Comparison of ENCODE assay signal across 8 cellular contexts in genomic region chr13:99657848-99658265, GRCh38. TPM values are rescaled to one million over a fixed set of nuclear protein-coding genes. Genes with fewer than 3 reads are reported as not detected.
A peak's percentile ranks its signal among the peaks of the same experiment; 100 is the strongest.
DNase-seq lines count a peak whose midpoint lies in the region; TF ChIP-seq lines count a peak whose summit lies in the region.

No MANE protein-coding gene starts in this region.

- no peaks in the 10 kb centered on the region for H3K79me2 ChIP-seq in Karpas-422 (ENCODE audit: low read length)

- H3K9me2 ChIP-seq in Karpas-422 (replicated peaks; ENCODE audit: insufficient read depth, low read length): no peaks in the 10 kb centered on the region

- no peak overlapping the region for H3K4me3 ChIP-seq in Karpas-422 (ENCODE audit: low read length)

- no peak overlapping the region for H2AFZ ChIP-seq in Karpas-422 (ENCODE audit: low read length)

- peak overlapping the region; percentile 76 for H3K4me3 Mint-ChIP-seq in glutamatergic neuron (ENCODE audit: unreplicated experiment)

- no peak overlapping the region for H3K4me2 ChIP-seq in Karpas-422 (ENCODE audit: low read depth, low read length, poor library complexity, severe bottlenecking)

- peak in 2 of 3 experiments; percentile 95 to 96 for DNase-seq in NCI-H1417 (lab: John Stamatoyannopoulos, UW)
- DNase-seq in NCI-H1417 treated with DMSO at 0.1 percent for 48 hours (lab: John Stamatoyannopoulos, UW): no peak
- DNase-seq in Karpas-422: no peak
- DNase-seq in activated gamma-delta T cell treated with Interleukin-2 at 50 U/mL for 16 hours: peak; percentile 37
- peak; percentile 62 for DNase-seq in glutamatergic neuron
- DNase-seq in pons (ENCODE audit: low spot score): peak; percentile 29
- no peak for DNase-seq in NAMALWA (ENCODE audit: low spot score)
- DNase-seq in RKO (ENCODE audit: low spot score): no peak

- peak overlapping the region; percentile 52 for H3K27ac Mint-ChIP-seq in glutamatergic neuron (ENCODE audit: unreplicated experiment)

- peaks cover 74% of the 10 kb centered on the region for H3K4me1 ChIP-seq in Karpas-422 (ENCODE audit: low read length)

- no peaks in the 10 kb centered on the region for H3K9me3 Mint-ChIP-seq in glutamatergic neuron (ENCODE audit: unreplicated experiment)

- no peaks in the 10 kb centered on the region for H3K36me3 ChIP-seq in Karpas-422 (ENCODE audit: insufficient read depth, low read length)

- H3K9me3 ChIP-seq in Karpas-422 (ENCODE audit: low read length): no peaks in the 10 kb centered on the region

- no peak for TF ChIP-seq CTCF in glutamatergic neuron (IDR thresholded peaks at IDR 0.05; ENCODE audit: partially characterized antibody, unreplicated experiment)

- H3K27ac ChIP-seq in Karpas-422 (ENCODE audit: low read length): peak overlapping the region; percentile 92

- H3K27me3 Mint-ChIP-seq in glutamatergic neuron (ENCODE audit: unreplicated experiment): no peaks in the 10 kb centered on the region

- H3K4me1 Mint-ChIP-seq in glutamatergic neuron (ENCODE audit: low read depth, unreplicated experiment): peaks cover 37% of the 10 kb centered on the region

- H3K36me3 Mint-ChIP-seq in glutamatergic neuron (ENCODE audit: unreplicated experiment): no peaks in the 10 kb centered on the region

- H4K20me1 ChIP-seq in Karpas-422 (ENCODE audit: insufficient read depth, low read depth, low read length): no peaks in the 10 kb centered on the region

- H3K9ac ChIP-seq in Karpas-422 (ENCODE audit: low read length): no peak overlapping the region

- no peaks in the 10 kb centered on the region for H3K27me3 ChIP-seq in Karpas-422 (ENCODE audit: low read length)

RNA-seq across cellular contexts. Expression of gene CLYBL, which starts 51.4 kb away (rescaled TPM):
- 2.8 and 7.3 TPM in 2 replicates for total RNA-seq in Karpas-422 (2014; rRNA removed; shearing (Covaris generic); ENCODE audit: low replicate concordance)
- 4.6 TPM for total RNA-seq in glutamatergic neuron (ENCODE audit: unreplicated experiment)

Comparison
In these comparisons a context has a peak if more than half of its experiments do, and no peak if none do; other contexts are left out.
1. DNase-seq: peak in NCI-H1417 (2 of 3), activated gamma-delta T cell treated with Interleukin-2 at 50 U/mL for 16 hours (single experiment), glutamatergic neuron (single experiment) and pons (single experiment); none in NCI-H1417 treated with DMSO at 0.1 percent for 48 hours (single experiment), Karpas-422 (single experiment), NAMALWA (single experiment) and RKO (single experiment).